Comparison of ENCODE assay signal across 1 cellular context in the genomic region with DNA sequence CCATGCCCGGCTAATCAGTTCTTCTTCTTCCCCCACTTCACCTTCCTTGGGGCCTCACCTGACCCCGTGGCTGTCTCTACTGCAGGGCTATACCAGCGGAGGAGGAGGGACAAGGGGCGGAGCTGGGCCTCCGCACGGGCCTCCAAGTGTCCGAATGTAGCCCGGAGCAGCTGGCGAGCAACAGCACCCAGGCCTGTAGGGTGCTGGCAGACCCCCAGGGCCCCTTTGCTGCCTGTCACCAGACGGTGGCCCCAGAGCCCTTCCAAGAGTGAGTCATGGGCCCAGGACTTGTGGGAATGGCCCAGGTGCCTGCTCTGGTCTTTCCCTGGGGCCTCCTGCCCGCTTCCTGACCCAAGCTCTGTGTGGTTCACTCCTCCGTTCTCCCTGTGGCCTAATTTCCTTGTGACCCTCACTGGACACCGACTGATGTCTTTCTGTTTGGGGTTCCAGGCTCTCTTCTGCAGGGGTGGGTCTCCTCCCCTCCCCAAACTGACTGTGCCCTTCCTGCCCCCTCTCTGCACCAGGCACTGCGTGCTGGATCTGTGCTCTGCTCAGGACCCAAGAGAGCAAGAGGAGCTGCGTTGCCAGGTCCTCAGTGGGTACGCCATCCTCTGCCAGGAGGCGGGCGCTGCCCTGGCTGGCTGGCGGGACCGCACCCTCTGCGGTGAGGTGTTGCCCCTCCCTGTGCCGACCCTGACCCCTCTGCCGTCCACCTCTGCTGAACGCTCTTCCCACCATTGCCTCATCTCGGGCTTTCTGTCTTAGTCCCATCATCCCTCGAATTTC.
TF ChIP-seq lines count a peak whose summit lies in the region.

No MANE protein-coding gene starts in this region.

TF ChIP-seq in K562, 482 proteins besides CTCF, POLR2A, EP300 and RAD21 (continued from another document):
- TF ChIP-seq, protein P1, sequence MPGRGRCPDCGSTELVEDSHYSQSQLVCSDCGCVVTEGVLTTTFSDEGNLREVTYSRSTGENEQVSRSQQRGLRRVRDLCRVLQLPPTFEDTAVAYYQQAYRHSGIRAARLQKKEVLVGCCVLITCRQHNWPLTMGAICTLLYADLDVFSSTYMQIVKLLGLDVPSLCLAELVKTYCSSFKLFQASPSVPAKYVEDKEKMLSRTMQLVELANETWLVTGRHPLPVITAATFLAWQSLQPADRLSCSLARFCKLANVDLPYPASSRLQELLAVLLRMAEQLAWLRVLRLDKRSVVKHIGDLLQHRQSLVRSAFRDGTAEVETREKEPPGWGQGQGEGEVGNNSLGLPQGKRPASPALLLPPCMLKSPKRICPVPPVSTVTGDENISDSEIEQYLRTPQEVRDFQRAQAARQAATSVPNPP (IDR thresholded peaks at IDR 0.05; ENCODE audit: borderline replicate concordance, insufficient read depth, insufficient read length): no peak
